Comparison of ENCODE assay signal across 17 cellular contexts in genomic region chr3:18946524-18946923, GRCh38.
DNase-seq lines count a peak whose midpoint lies in the region; ATAC-seq, FAIRE-seq and TF ChIP-seq lines count a peak whose summit lies in the region.
"Had no signal": no experiment of that assay in that cellular context is flagged by ENCODE, and none has a peak within 500 bp of the region (broad histone marks: within the 10 kb centered on the region; RNA-seq: fewer than 3 reads in every experiment).

No MANE protein-coding gene starts in this region.

- H3K27me3 Mint-ChIP-seq in endothelial cell (ENCODE audit: unreplicated experiment): no peaks in the 10 kb centered on the region

- TF ChIP-seq CTCF in endothelial cell (IDR thresholded peaks at IDR 0.05; ENCODE audit: unreplicated experiment): no peak

- no peak for FAIRE-seq in H54 (lab: Jason Lieb, UNC)

- H3K27ac Mint-ChIP-seq in endothelial cell (ENCODE audit: unreplicated experiment): no peak overlapping the region
- H3K27ac Mint-ChIP-seq: effector memory CD8-positive, alpha-beta T cell; natural killer cell treated with Interleukin-12 subunit alpha and Interleukin-12 subunit beta and Interleukin-15 and Interleukin-18, amount 100 ng/mL, for 72 hours had no signal

- ATAC-seq in HG02798 (IDR thresholded peaks at IDR 0.05; ENCODE audit: poor library complexity, unreplicated experiment) (no peak), HG03342 (IDR thresholded peaks at IDR 0.05; ENCODE audit: unreplicated experiment) (no peak)
- ATAC-seq: body of pancreas; effector memory CD8-positive, alpha-beta T cell; natural killer cell treated with Interleukin-12 subunit alpha and Interleukin-12 subunit beta and Interleukin-15 and Interleukin-18, amount 100 ng/mL, for 72 hours had no signal

- TF ChIP-seq POLR2A in H54 (IDR thresholded peaks at IDR 0.05; ENCODE audit: low read depth, low read length): no peak

- H3K4me3 Mint-ChIP-seq in endothelial cell (ENCODE audit: unreplicated experiment): no peak overlapping the region
- H3K4me3 Mint-ChIP-seq: effector memory CD8-positive, alpha-beta T cell; natural killer cell treated with Interleukin-12 subunit alpha and Interleukin-12 subunit beta and Interleukin-15 and Interleukin-18, amount 100 ng/mL, for 72 hours had no signal

- no peaks in the 10 kb centered on the region for H3K9me3 Mint-ChIP-seq in endothelial cell (ENCODE audit: unreplicated experiment)
- H3K9me3 Mint-ChIP-seq: effector memory CD8-positive, alpha-beta T cell; natural killer cell treated with Interleukin-12 subunit alpha and Interleukin-12 subunit beta and Interleukin-15 and Interleukin-18, amount 100 ng/mL, for 72 hours had no signal

- peak; percentile 5 for DNase-seq in CD1c-positive myeloid dendritic cell (ENCODE audit: extremely low spot score)
- peak; percentile 76 to 77 for DNase-seq in Kasumi-1 (lab: John Stamatoyannopoulos, UW)
- peak; percentile 61 for DNase-seq in OCI-M1 (lab: John Stamatoyannopoulos, UW)
- DNase-seq in epithelial cell of prostate (ENCODE audit: low read depth, low spot score): peak; percentile 44
- DNase-seq in endothelial cell (ENCODE audit: low spot score): no peak
- no peak for DNase-seq in H54 (ENCODE audit: insufficient read length, low spot score)
- DNase-seq: BE2C; body of pancreas; effector memory CD8-positive, alpha-beta T cell; HCEC 1CT; left ventricle myocardium inferior; NCI-H1694; PC-9; sigmoid colon had no signal

- H3K4me1 Mint-ChIP-seq in endothelial cell (ENCODE audit: unreplicated experiment): no peaks in the 10 kb centered on the region

- H3K36me3 Mint-ChIP-seq in endothelial cell (ENCODE audit: low read depth, unreplicated experiment): no peaks in the 10 kb centered on the region
- H3K36me3 Mint-ChIP-seq: natural killer cell treated with Interleukin-12 subunit alpha and Interleukin-12 subunit beta and Interleukin-15 and Interleukin-18, amount 100 ng/mL, for 72 hours had no signal

- H3K27ac ChIP-seq in epithelial cell of prostate: no peak overlapping the region
- H3K27ac ChIP-seq: body of pancreas, left ventricle myocardium inferior, PC-9, sigmoid colon had no signal

Comparison
In these comparisons a context has a peak if more than half of its experiments do, and no peak if none do; other contexts are left out.
1. DNase-seq: peak in CD1c-positive myeloid dendritic cell (single experiment), Kasumi-1 (2 of 2), OCI-M1 (single experiment) and epithelial cell of prostate (single experiment); none in endothelial cell (single experiment) and H54 (single experiment).